8 cellular contexts compared by ENCODE assay signal in genomic region chr18:11909597-11910026, GRCh38. TPM values are rescaled to one million over a fixed set of nuclear protein-coding genes. Genes with fewer than 3 reads are reported as not detected.
DNase-seq lines count a peak whose midpoint lies in the region; ATAC-seq, FAIRE-seq and TF ChIP-seq lines count a peak whose summit lies in the region.

No MANE protein-coding gene starts in this region.

- H3K4me1 ChIP-seq in esophagus (ENCODE audit: control insufficient read depth in 2 of 2, insufficient read depth in 2 of 2, low read length in 1 of 2) (no peaks in the 10 kb centered on the region), pancreas (peaks cover 8 to 19% (median 19%) of the 10 kb centered on the region in 3 donors)

- TF ChIP-seq CTCF in pancreas (IDR thresholded peaks at IDR 0.05): no peak

- H3K27ac ChIP-seq in esophagus (ENCODE audit: low read depth in 2 of 2, low read length in 1 of 2) (peak overlapping the region; percentile 94 to 100), pancreas (peak overlapping the region; percentile 97 to 100 (median 100))

- H3K36me3 ChIP-seq in esophagus (ENCODE audit: control insufficient read depth in 2 of 2, insufficient read depth in 2 of 2, low read length in 1 of 2) (no peaks in the 10 kb centered on the region), pancreas (no peaks in the 10 kb centered on the region)

- H3K9me3 ChIP-seq in esophagus (ENCODE audit: control insufficient read depth in 2 of 2, insufficient read depth in 1 of 2, low read depth in 1 of 2, low read length in 1 of 2): no peaks in the 10 kb centered on the region
- no peaks in the 10 kb centered on the region for H3K9me3 ChIP-seq in pancreas

- peak; percentile 20 for DNase-seq in SKM-1 (lab: John Stamatoyannopoulos, UW; ENCODE audit: unreplicated experiment)
- DNase-seq in SKM-1 treated with dmso at 0.1 percent for 144 hours (lab: John Stamatoyannopoulos, UW; ENCODE audit: unreplicated experiment): no peak
- DNase-seq in OCI-M1 (lab: John Stamatoyannopoulos, UW): peak; percentile 20
- DNase-seq in pancreas: no peak
- no peak for DNase-seq in stimulated activated CD4-positive, alpha-beta T cell treated with anti-CD3 and anti-CD28 coated beads, Interleukin-2, amount 100 ng/mL, for 48 hours

- intact Hi-C loops in pancreas (cut with DNase I): no loop called here

- WGBS in esophagus, 2 donors: 20 to 22% methylated on average over 1 of the region's 1 CpG
- WGBS in pancreas, 2 donors: 7 to 11% methylated on average over 1 of the region's 1 CpG

- FAIRE-seq in pancreas (lab: Jason Lieb, UNC): no peak

- H3K4me3 ChIP-seq in esophagus (ENCODE audit: low read depth in 1 of 2, low read length in 2 of 2) (peak overlapping the region in 1 of 2 donors; percentile 68), pancreas (peak overlapping the region in 2 of 4 donors; percentile 78 to 79)

- H3K27me3 ChIP-seq in esophagus (ENCODE audit: control insufficient read depth in 1 of 2, insufficient read depth in 2 of 2, low read length in 2 of 2) (no peaks in the 10 kb centered on the region), pancreas (no peaks in the 10 kb centered on the region)

- peak; percentile 15 to 60 (median 32) for ATAC-seq in pancreas
- ATAC-seq in GM18519 (IDR thresholded peaks at IDR 0.05; ENCODE audit: low FRiP score, unreplicated experiment): no peak
- ATAC-seq in GM19455 (IDR thresholded peaks at IDR 0.05; ENCODE audit: unreplicated experiment): no peak

RNA-seq across cellular contexts. Expression of gene MPPE1, which starts 1.5 kb away (rescaled TPM):
- polyA plus RNA-seq in esophagus: 10 to 100 TPM; 19.1 to 20.3 TPM
- total RNA-seq in pancreas: 10 to 100 TPM; 20.7 to 30.4 (median 24.8) TPM
- polyA plus RNA-seq in pancreas: 10 to 100 TPM; 24.8 to 43.2 TPM

RNA-seq across cellular contexts. Expression of gene CHMP1B, which starts 58.4 kb away (rescaled TPM):
- polyA plus RNA-seq in esophagus: 10 to 100 TPM; 26.8 to 31.5 TPM
- 10 to 100 TPM; 10.4 to 22.0 (median 13.3) TPM for total RNA-seq in pancreas
- polyA plus RNA-seq in pancreas: 10 to 100 TPM in 1 of 2 donors, 1 to 10 TPM in 1; 9.5 to 19.6 TPM

Comparison
In these comparisons a context has a peak if more than half of its experiments do, and no peak if none do; other contexts are left out.
1. DNase-seq: peak in SKM-1 (single experiment) and OCI-M1 (single experiment); none in SKM-1 treated with dmso at 0.1 percent for 144 hours (single experiment), pancreas (0 of 6) and stimulated activated CD4-positive, alpha-beta T cell treated with anti-CD3 and anti-CD28 coated beads, Interleukin-2, amount 100 ng/mL, for 48 hours (0 of 2).
2. ATAC-seq: peak in pancreas (4 of 4); none in GM18519 (single experiment) and GM19455 (single experiment).